ENCODE assay signal across 12 cellular contexts in genomic region chr4:84814100-84814750, GRCh38.
DNase-seq lines count a peak whose midpoint lies in the region; ATAC-seq and TF ChIP-seq lines count a peak whose summit lies in the region.
"Had no signal": no experiment of that assay in that cellular context is flagged by ENCODE, and none has a peak within 500 bp of the region (broad histone marks: within the 10 kb centered on the region; RNA-seq: fewer than 3 reads in every experiment).

No MANE protein-coding gene starts in this region.

- no peaks in the 10 kb centered on the region for H3K9me3 Mint-ChIP-seq in T-cell
- H3K9me3 Mint-ChIP-seq: activated naive CD4-positive, alpha-beta T cell treated with anti-CD3 and anti-CD28 coated beads, Interleukin-2, amount 50 U/mL, for 24 hours; CD4-positive, CD25-positive, alpha-beta regulatory T cell had no signal

- no peak overlapping the region for H3K4me3 ChIP-seq in adrenal gland
- no peak overlapping the region for H3K4me3 ChIP-seq in right cardiac atrium (ENCODE audit: low read length)

- ATAC-seq in HG03432 (IDR thresholded peaks at IDR 0.05; ENCODE audit: unreplicated experiment) (peak; percentile 56), HG03095 (IDR thresholded peaks at IDR 0.05; ENCODE audit: unreplicated experiment) (no peak), T-cell (replicated peaks in 1 of 4) (no peak), HG02852 (IDR thresholded peaks at IDR 0.05; ENCODE audit: unreplicated experiment) (no peak), right cardiac atrium (no peak)

- no peak overlapping the region for H3K4me3 Mint-ChIP-seq in T-cell
- H3K4me3 Mint-ChIP-seq: activated naive CD4-positive, alpha-beta T cell treated with anti-CD3 and anti-CD28 coated beads, Interleukin-2, amount 50 U/mL, for 24 hours; CD4-positive, CD25-positive, alpha-beta regulatory T cell had no signal

- no peak overlapping the region for H3K27ac Mint-ChIP-seq in T-cell
- H3K27ac Mint-ChIP-seq: activated naive CD4-positive, alpha-beta T cell treated with anti-CD3 and anti-CD28 coated beads, Interleukin-2, amount 50 U/mL, for 24 hours; CD4-positive, CD25-positive, alpha-beta regulatory T cell had no signal

- H3K4me1 Mint-ChIP-seq in T-cell = no peaks in the 10 kb centered on the region
- H3K4me1 Mint-ChIP-seq: activated naive CD4-positive, alpha-beta T cell treated with anti-CD3 and anti-CD28 coated beads, Interleukin-2, amount 50 U/mL, for 24 hours; CD4-positive, CD25-positive, alpha-beta regulatory T cell had no signal

- in situ Hi-C loops in ACHN (cut with HindIII; ENCODE audit: low pct_ligation_motif_present, low pct_unique_long_range_greater_than_20kb, low sequenced_read_pairs) = no loop called here

- no peaks in the 10 kb centered on the region for H3K36me3 Mint-ChIP-seq in T-cell
- H3K36me3 Mint-ChIP-seq: activated naive CD4-positive, alpha-beta T cell treated with anti-CD3 and anti-CD28 coated beads, Interleukin-2, amount 50 U/mL, for 24 hours; CD4-positive, CD25-positive, alpha-beta regulatory T cell had no signal

- 71 to 81% (median 78%) methylated on average over 5 of the region's 5 CpGs for WGBS in adrenal gland, 4 donors
- 87% methylated on average over 5 of the region's 5 CpGs for WGBS in right cardiac atrium

- H3K27me3 Mint-ChIP-seq in T-cell = no peaks in the 10 kb centered on the region
- H3K27me3 Mint-ChIP-seq: activated naive CD4-positive, alpha-beta T cell treated with anti-CD3 and anti-CD28 coated beads, Interleukin-2, amount 50 U/mL, for 24 hours; CD4-positive, CD25-positive, alpha-beta regulatory T cell had no signal

- intact Hi-C loops in adrenal gland (cut with DNase I) (no loop called here), right cardiac atrium (cut with DNase I) (no loop called here)

- POLR2A ChIA-PET in T-cell (lab: Charles Lee) = no interaction called here

- CTCF ChIA-PET in T-cell (lab: Charles Lee) = no interaction called here

- DNase-seq in ACHN (peak; percentile 85), adrenal gland (peak; percentile 67 to 88 (median 85)), iris pigment epithelial cell (ENCODE audit: low read depth) (peak; percentile 97), T-cell (no peak), right cardiac atrium (no peak)
- DNase-seq: CD4-positive, CD25-positive, alpha-beta regulatory T cell; left cardiac atrium; stimulated activated CD4-positive, alpha-beta T cell treated with anti-CD3 and anti-CD28 coated beads, Interleukin-1b, Interleukin-23, amount 100 ng/mL, for 48 hours had no signal

- H3K4me1 ChIP-seq in adrenal gland (replicated peaks in 1 of 2) (peaks cover 0 to 12% of the 10 kb centered on the region in 2 donors), right cardiac atrium (ENCODE audit: control insufficient read depth, insufficient read depth, low read length) (no peaks in the 10 kb centered on the region)

- no peak for TF ChIP-seq CTCF in adrenal gland (IDR thresholded peaks at IDR 0.05)

- no peaks in the 10 kb centered on the region for H3K27me3 ChIP-seq in adrenal gland
- no peaks in the 10 kb centered on the region for H3K27me3 ChIP-seq in right cardiac atrium (ENCODE audit: control insufficient read depth, insufficient read depth)

- peak overlapping the region in 3 of 5 donors; percentile 18 to 31 (median 29) for H3K27ac ChIP-seq in adrenal gland
- no peak overlapping the region for H3K27ac ChIP-seq in right cardiac atrium (ENCODE audit: low read length)

- H3K9me3 ChIP-seq in adrenal gland (replicated peaks in 1 of 3) (no peaks in the 10 kb centered on the region), right cardiac atrium (ENCODE audit: control insufficient read depth, low read length) (no peaks in the 10 kb centered on the region)

- peaks cover 0 to 20% of the 10 kb centered on the region in 2 donors for H3K36me3 ChIP-seq in adrenal gland (replicated peaks in 1 of 2)

- peak in 1 of 2 donors; percentile 68 for TF ChIP-seq POLR2A in adrenal gland (IDR thresholded peaks at IDR 0.05)

Comparison
In these comparisons a context has a peak if more than half of its experiments do, and no peak if none do; other contexts are left out.
1. DNase-seq: peak in ACHN (single experiment), adrenal gland (7 of 7) and iris pigment epithelial cell (single experiment); none in T-cell (0 of 34) and right cardiac atrium (0 of 3).